Comparison of ENCODE assay signal across 19 cellular contexts in the genomic region with DNA sequence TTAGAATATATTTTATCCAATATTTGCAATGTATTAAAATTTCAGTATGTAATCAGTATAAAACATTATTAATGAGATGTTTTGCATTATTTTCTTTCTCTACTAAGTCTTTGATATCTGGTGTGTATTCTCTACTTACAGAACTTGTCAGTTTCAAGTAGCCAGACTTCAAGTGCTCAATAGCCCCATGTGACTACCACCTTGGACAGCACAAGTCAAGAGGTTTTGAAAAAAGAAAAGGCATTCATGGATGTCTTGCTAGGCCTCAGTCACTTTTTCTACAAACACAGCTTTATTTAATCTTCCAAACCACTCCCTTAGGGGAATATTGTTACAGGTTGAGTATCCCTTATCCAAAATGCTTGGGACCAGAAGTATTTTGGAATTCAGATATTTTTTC.
DNase-seq lines count a peak whose midpoint lies in the region; ATAC-seq, FAIRE-seq and TF ChIP-seq lines count a peak whose summit lies in the region.
"Had no signal": no experiment of that assay in that cellular context is flagged by ENCODE, and none has a peak within 500 bp of the region (broad histone marks: within the 10 kb centered on the region; RNA-seq: fewer than 3 reads in every experiment).

No MANE protein-coding gene starts in this region.

- H2BK15ac ChIP-seq in IMR-90 (ENCODE audit: low read depth, low read length): no peak overlapping the region

- CTCF ChIA-PET in IMR-90 (lab: Yijun Ruan, JAX): interaction anchor here (0.6 to 2.9 kb wide), 3 partner anchors 93 to 529 kb away, joined by 4 to 13 read pairs (median 8); no protein-coding TSS in a partner anchor

- H2BK120ac ChIP-seq in IMR-90 (ENCODE audit: low read depth, low read length): peak overlapping the region; percentile 92; the same call in 1 of the 2 replicates

- no peaks in the 10 kb centered on the region for H3K27me3 Mint-ChIP-seq in astrocyte (ENCODE audit: low read depth, unreplicated experiment)

- POLR2A ChIA-PET in IMR-90 (lab: Charles Lee; ENCODE audit: unreplicated experiment): interaction anchor here (0.6 kb wide), 1 partner anchor 16 kb away, joined by 5 read pairs; no protein-coding TSS in a partner anchor

- H3K4ac ChIP-seq in IMR-90 (ENCODE audit: low read depth, low read length): no peak overlapping the region

- H3K4me3 ChIP-seq in GM12865 (ENCODE audit: low read depth, low read length) (no peak overlapping the region), IMR-90 (ENCODE audit: insufficient read depth, low read depth, low read length) (no peak overlapping the region), astrocyte (ENCODE audit: insufficient read depth, low read depth, low read length) (no peak overlapping the region), ascending aorta (no peak overlapping the region)
- H3K4me3 ChIP-seq: BLaER1 treated with 17β-estradiol and CSF1 and Interleukin-3, amounts not matched to agents 10 nM and 100 nM; GM23248 had no signal

- H3K36me3 Mint-ChIP-seq in astrocyte (ENCODE audit: low read depth, unreplicated experiment): peaks cover 5% of the 10 kb centered on the region
- H3K36me3 Mint-ChIP-seq: CD8-positive, alpha-beta T cell had no signal

- FAIRE-seq in astrocyte (lab: Jason Lieb, UNC): no peak
- FAIRE-seq: GM12891, H54, HTR-8/SVneo had no signal

- H2BK20ac ChIP-seq in IMR-90 (ENCODE audit: low read depth, low read length): no peak overlapping the region; the same call in 1 of the 2 replicates

- peaks cover 5% of the 10 kb centered on the region for H3K4me1 Mint-ChIP-seq in astrocyte (ENCODE audit: low read depth, unreplicated experiment)
- H3K4me1 Mint-ChIP-seq: B cell had no signal

- TF ChIP-seq RAD21 in IMR-90 (IDR thresholded peaks at IDR 0.05; ENCODE audit: low read length): no peak

- H2AK9ac ChIP-seq in IMR-90 (replicated peaks; ENCODE audit: low read depth, low read length, poor library complexity): no peak overlapping the region

- DNase-seq in GM12865 (ENCODE audit: low read depth) (peak; percentile 20), IMR-90 (peak; percentile 16), astrocyte (ENCODE audit: low read depth) (peak; percentile 18), renal cortical epithelial cell (ENCODE audit: low read depth) (peak; percentile 6), ascending aorta (ENCODE audit: low spot score in 2 of 2) (no peak), iPS-NIHi7 (ENCODE audit: extremely low spot score) (no peak)
- DNase-seq: Calu3; CD8-positive, alpha-beta T cell; DMS79 treated with DMSO at 0.1 percent for 48 hours; GF-D8; GM23248; HCEC 1CT had no signal

- H3K9me1 ChIP-seq in IMR-90 (ENCODE audit: insufficient read depth, low read length): 0 out of 2 replicates have a peak, but pooled peaks cover 5% of the 10 kb centered on the region

- in situ Hi-C loops in IMR-90 (cut with MboI; ENCODE audit: low sequenced_read_pairs): loop anchor here (5.0 to 25.0 kb wide), 4 partner anchors 410 to 1038 kb away; no protein-coding TSS in a partner anchor

- no peak for ATAC-seq in IMR-90 (ENCODE audit: low read depth)
- no peak for ATAC-seq in HG03196 (IDR thresholded peaks at IDR 0.05; ENCODE audit: unreplicated experiment)
- ATAC-seq: CD8-positive, alpha-beta T cell had no signal

- H3K27ac Mint-ChIP-seq in astrocyte (ENCODE audit: unreplicated experiment): no peak overlapping the region
- H3K27ac Mint-ChIP-seq: B cell; CD8-positive, alpha-beta T cell; IgD-negative memory B cell had no signal

- H4K91ac ChIP-seq in IMR-90 (ENCODE audit: insufficient read depth, low read depth, low read length): no peak overlapping the region

- no peak overlapping the region for H2BK5ac ChIP-seq in IMR-90 (ENCODE audit: low read depth, low read length, poor library complexity, severe bottlenecking)

- TF ChIP-seq CTCF in GM12865 (IDR thresholded peaks at IDR 0.05; ENCODE audit: insufficient read depth, low read depth, low read length, missing control alignments) (no peak), IMR-90 (conservative IDR thresholded peaks at IDR 0.05; ENCODE audit: low read depth, low read length) (no peak), astrocyte (IDR thresholded peaks at IDR 0.05; ENCODE audit: insufficient read depth, low read depth, low read length) (no peak), ascending aorta (IDR thresholded peaks at IDR 0.05) (no peak)

- H3K9ac ChIP-seq in IMR-90 (ENCODE audit: low read depth, low read length) (no peak overlapping the region), astrocyte (ENCODE audit: low read length) (no peak overlapping the region)
- H3K9ac ChIP-seq: BLaER1 treated with 17β-estradiol and CSF1 and Interleukin-3, amounts not matched to agents 10 nM and 100 nM; GM23248 had no signal

- H3K27ac ChIP-seq in IMR-90 (ENCODE audit: insufficient read depth, low read length): no peak overlapping the region
- no peak overlapping the region for H3K27ac ChIP-seq in astrocyte (ENCODE audit: low read depth, low read length)
- H3K27ac ChIP-seq in ascending aorta: no peak overlapping the region
- H3K27ac ChIP-seq: BLaER1 treated with 17β-estradiol and CSF1 and Interleukin-3, amounts not matched to agents 10 nM and 100 nM; GM23248 had no signal

- dilution Hi-C loops in IMR-90 (cut with HindIII; ENCODE audit: low sequenced_read_pairs, unreplicated experiment): no loop called here

- H3K4me2 ChIP-seq in IMR-90 (ENCODE audit: low read depth, low read length) (no peak overlapping the region), astrocyte (ENCODE audit: low read length) (no peak overlapping the region)
- H3K4me2 ChIP-seq: BLaER1 treated with 17β-estradiol and CSF1 and Interleukin-3, amounts not matched to agents 10 nM and 100 nM had no signal

- H3K27me3 ChIP-seq in IMR-90 (ENCODE audit: control insufficient read depth, insufficient read depth, low read length): no peaks in the 10 kb centered on the region
- H3K27me3 ChIP-seq in astrocyte (ENCODE audit: insufficient read depth, low read length): no peaks in the 10 kb centered on the region
- H3K27me3 ChIP-seq in ascending aorta: no peaks in the 10 kb centered on the region
- H3K27me3 ChIP-seq: BLaER1 treated with 17β-estradiol and CSF1 and Interleukin-3, amounts not matched to agents 10 nM and 100 nM had no signal

- H2AK5ac ChIP-seq in IMR-90 (ENCODE audit: low read depth, low read length): no peak overlapping the region

- H4K20me1 ChIP-seq in IMR-90 (ENCODE audit: insufficient read depth, low read length) (no peaks in the 10 kb centered on the region), astrocyte (ENCODE audit: insufficient read depth, low read length) (no peaks in the 10 kb centered on the region)
- H4K20me1 ChIP-seq: BLaER1 treated with 17β-estradiol and CSF1 and Interleukin-3, amounts not matched to agents 10 nM and 100 nM had no signal

- no peaks in the 10 kb centered on the region for H3K36me3 ChIP-seq in IMR-90 (ENCODE audit: control insufficient read depth, insufficient read depth, low read length)
- H3K36me3 ChIP-seq in astrocyte (ENCODE audit: insufficient read depth, low read length): no peaks in the 10 kb centered on the region
- no peaks in the 10 kb centered on the region for H3K36me3 ChIP-seq in ascending aorta
- H3K36me3 ChIP-seq: BLaER1 treated with 17β-estradiol and CSF1 and Interleukin-3, amounts not matched to agents 10 nM and 100 nM had no signal

- H3K4me3 Mint-ChIP-seq in astrocyte (ENCODE audit: unreplicated experiment): no peak overlapping the region
- H3K4me3 Mint-ChIP-seq: B cell; CD8-positive, alpha-beta T cell; IgD-negative memory B cell had no signal

- H3K9me3 ChIP-seq in IMR-90 (ENCODE audit: control insufficient read depth, insufficient read depth, low read length) (peaks cover 6% of the 10 kb centered on the region), astrocyte (ENCODE audit: insufficient read depth, low read depth, low read length) (peaks cover 9% of the 10 kb centered on the region), ascending aorta (no peaks in the 10 kb centered on the region)

- H2AFZ ChIP-seq in IMR-90 (replicated peaks; ENCODE audit: low read length, poor library complexity) (no peak overlapping the region), astrocyte (ENCODE audit: low read depth, low read length) (no peak overlapping the region)
- H2AFZ ChIP-seq: GM23248 had no signal

- peaks cover 26% of the 10 kb centered on the region for H3K9me3 Mint-ChIP-seq in astrocyte (ENCODE audit: unreplicated experiment)
- H3K9me3 Mint-ChIP-seq: CD8-positive, alpha-beta T cell had no signal

- H3K23ac ChIP-seq in IMR-90 (ENCODE audit: low read depth, low read length): no peak overlapping the region

- no peak overlapping the region for H4K8ac ChIP-seq in IMR-90 (ENCODE audit: low read depth in 2 of 2, low read length in 2 of 2)

- intact Hi-C loops in IMR-90 (cut with micrococcal nuclease): no loop called here
- intact Hi-C loops in ascending aorta (cut with DNase I): loop anchor here (5.0 to 10.0 kb wide), 3 partner anchors 122 to 528 kb away; no protein-coding TSS in a partner anchor

- H3K79me2 ChIP-seq in astrocyte (ENCODE audit: insufficient read depth, low read length): no peaks in the 10 kb centered on the region

- no peak overlapping the region for H3K56ac ChIP-seq in IMR-90 (ENCODE audit: extremely low read depth, insufficient read depth, low read length)

- H4K5ac ChIP-seq in IMR-90 (ENCODE audit: low read depth, low read length): no peak overlapping the region

- TF ChIP-seq POLR2A in IMR-90 (IDR thresholded peaks at IDR 0.05; ENCODE audit: low read depth, low read length): no peak

- no TSS peak for BruUV-seq in IMR-90 (replicated peaks; lab: Mats Ljungman, UMichigan)

- no peak overlapping the region for H3K14ac ChIP-seq in IMR-90 (replicated peaks; ENCODE audit: low read depth, low read length)

- peaks cover 4% of the 10 kb centered on the region; the same call in 1 of the 2 replicates for H3K4me1 ChIP-seq in IMR-90 (ENCODE audit: control insufficient read depth, insufficient read depth, low read length)
- peaks cover 8% of the 10 kb centered on the region for H3K4me1 ChIP-seq in astrocyte (ENCODE audit: insufficient read depth, low read length)
- peaks cover 0 to 7% of the 10 kb centered on the region in 2 donors for H3K4me1 ChIP-seq in ascending aorta

- H3K18ac ChIP-seq in IMR-90 (ENCODE audit: low read depth, low read length): no peak overlapping the region

- no peaks in the 10 kb centered on the region for H3K79me1 ChIP-seq in IMR-90 (ENCODE audit: low read depth in 1 of 2, low read length in 2 of 2)

TF ChIP-seq in IMR-90, 13 proteins besides CTCF, POLR2A, EP300 and RAD21:
- TF ChIP-seq NFE2L2 (IDR thresholded peaks at IDR 0.05; ENCODE audit: low read depth, low read length) (no peak), CEBPB (IDR thresholded peaks at IDR 0.05; ENCODE audit: low read depth, low read length) (no peak), RCOR1 (IDR thresholded peaks at IDR 0.05; ENCODE audit: insufficient replicate concordance, low read length) (no peak)
- TF ChIP-seq, protein P1, sequence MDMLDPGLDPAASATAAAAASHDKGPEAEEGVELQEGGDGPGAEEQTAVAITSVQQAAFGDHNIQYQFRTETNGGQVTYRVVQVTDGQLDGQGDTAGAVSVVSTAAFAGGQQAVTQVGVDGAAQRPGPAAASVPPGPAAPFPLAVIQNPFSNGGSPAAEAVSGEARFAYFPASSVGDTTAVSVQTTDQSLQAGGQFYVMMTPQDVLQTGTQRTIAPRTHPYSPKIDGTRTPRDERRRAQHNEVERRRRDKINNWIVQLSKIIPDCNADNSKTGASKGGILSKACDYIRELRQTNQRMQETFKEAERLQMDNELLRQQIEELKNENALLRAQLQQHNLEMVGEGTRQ (IDR thresholded peaks at IDR 0.05; ENCODE audit: low read depth, low read length): peak; percentile 27; the same call in 1 of the 2 replicates

Comparison
In these comparisons a context has a peak if more than half of its experiments do, and no peak if none do; other contexts are left out.
1. DNase-seq: peak in GM12865 (single experiment), IMR-90 (single experiment), astrocyte (single experiment) and renal cortical epithelial cell (single experiment); none in ascending aorta (0 of 2) and iPS-NIHi7 (single experiment).